In the genomic region with DNA sequence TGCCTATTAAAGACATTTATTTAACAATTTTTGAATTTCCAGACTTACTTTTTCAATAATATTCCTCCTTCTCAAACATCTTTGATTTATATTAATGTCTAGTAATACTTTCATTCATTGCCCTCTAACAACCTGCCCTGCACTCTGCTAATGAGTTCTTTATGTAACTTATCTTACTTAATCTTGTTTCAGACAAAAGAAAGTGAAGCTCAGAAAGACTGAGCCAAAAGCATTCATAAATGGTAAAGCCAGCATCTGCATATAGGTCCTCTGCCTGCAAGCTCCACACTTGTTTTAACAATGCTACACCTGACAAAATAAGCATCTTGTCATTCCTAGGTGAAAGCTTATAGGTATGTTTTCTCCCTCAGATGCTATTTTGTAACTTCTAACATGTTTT, we compare ENCODE assay signal across 26 cellular contexts.
"Had no signal": no experiment of that assay in that cellular context is flagged by ENCODE, and none has a peak within 500 bp of the region (broad histone marks: within the 10 kb centered on the region; RNA-seq: fewer than 3 reads in every experiment).

No MANE protein-coding gene starts in this region.

- H3K27me3 ChIP-seq: ascending aorta, brain microvascular endothelial cell, cardiac muscle cell had no signal

- H3K27ac ChIP-seq: brain microvascular endothelial cell had no signal

- H3K27ac Mint-ChIP-seq: activated CD4-positive, alpha-beta memory T cell treated with anti-CD3 and anti-CD28 coated beads for 36 hours; activated CD4-positive, alpha-beta T cell treated with anti-CD3 and anti-CD28 coated beads, Interleukin-2, amount 10 ng/mL, durations not matched to agents 7 days and 5 days; activated naive CD4-positive, alpha-beta T cell treated with anti-CD3 and anti-CD28 coated beads, Interleukin-2, amount 50 U/mL, for 72 hours; activated naive CD8-positive, alpha-beta T cell treated with anti-CD3 and anti-CD28 coated beads, Interleukin-2, amount 50 U/mL, for 24 hours; T-helper 17 cell had no signal

- H3K4me3 ChIP-seq: ascending aorta, cardiac muscle cell had no signal

- H3K9me3 Mint-ChIP-seq: activated CD4-positive, alpha-beta memory T cell treated with anti-CD3 and anti-CD28 coated beads for 36 hours; activated CD4-positive, alpha-beta T cell treated with anti-CD3 and anti-CD28 coated beads, Interleukin-2, amount 10 ng/mL, durations not matched to agents 7 days and 5 days; activated naive CD4-positive, alpha-beta T cell treated with anti-CD3 and anti-CD28 coated beads, Interleukin-2, amount 50 U/mL, for 72 hours; activated naive CD8-positive, alpha-beta T cell treated with anti-CD3 and anti-CD28 coated beads, Interleukin-2, amount 50 U/mL, for 24 hours; activated T-cell treated with anti-CD3 and anti-CD28 coated beads, Interleukin-2, amount 50 U/mL, for 4 hours had no signal

- H3K4me3 Mint-ChIP-seq: activated CD4-positive, alpha-beta memory T cell treated with anti-CD3 and anti-CD28 coated beads for 36 hours; activated CD4-positive, alpha-beta T cell treated with anti-CD3 and anti-CD28 coated beads, Interleukin-2, amount 10 ng/mL, durations not matched to agents 7 days and 5 days; activated naive CD8-positive, alpha-beta T cell treated with anti-CD3 and anti-CD28 coated beads, Interleukin-2, amount 50 U/mL, for 24 hours; activated T-cell treated with anti-CD3 and anti-CD28 coated beads, Interleukin-2, amount 50 U/mL, for 4 hours; T-helper 17 cell had no signal

- H3K36me3 Mint-ChIP-seq: activated CD4-positive, alpha-beta memory T cell treated with anti-CD3 and anti-CD28 coated beads for 36 hours had no signal

- DNase-seq: activated CD4-positive, alpha-beta memory T cell treated with anti-CD3 and anti-CD28 coated beads for 36 hours; activated CD4-positive, alpha-beta T cell treated with anti-CD3 and anti-CD28 coated beads, Interleukin-2, amount 10 ng/mL, durations not matched to agents 7 days and 5 days; activated CD4-positive, CD25-positive, alpha-beta regulatory T cell; activated CD8-positive, alpha-beta memory T cell treated with anti-CD3 and anti-CD28 coated beads for 24 hours; activated effector memory CD4-positive, alpha-beta T cell treated with anti-CD3 and anti-CD28 coated beads, Interleukin-2, amount 50 U/mL, for 16 hours; activated naive CD4-positive, alpha-beta T cell treated with Interleukin-2 at 50 U/mL for 16 hours; activated naive CD8-positive, alpha-beta T cell treated with anti-CD3 and anti-CD28 coated beads, Interleukin-2, amount 50 U/mL, for 24 hours; activated T-cell treated with anti-CD3 and anti-CD28 coated beads, Interleukin-2, amount 50 U/mL, for 4 hours; amniotic stem cell; brain microvascular endothelial cell; Karpas-422; MM.1S; NCI-H1105; NCI-H1436; NCI-H1694 treated with DMSO at 0.1 percent for 48 hours; NCI-H2081; NCI-H2171; NCI-H2227 treated with DMSO at 0.1 percent for 48 hours; NCI-H446 treated with DMSO at 0.1 percent for 48 hours; NCI-H524 treated with DMSO at 0.1 percent for 48 hours; NCI-H774; T-helper 17 cell; T-helper 9 cell had no signal

- H3K36me3 ChIP-seq: ascending aorta, brain microvascular endothelial cell, cardiac muscle cell had no signal
